Comparison of ENCODE assay signal across 8 cellular contexts in the genomic region with DNA sequence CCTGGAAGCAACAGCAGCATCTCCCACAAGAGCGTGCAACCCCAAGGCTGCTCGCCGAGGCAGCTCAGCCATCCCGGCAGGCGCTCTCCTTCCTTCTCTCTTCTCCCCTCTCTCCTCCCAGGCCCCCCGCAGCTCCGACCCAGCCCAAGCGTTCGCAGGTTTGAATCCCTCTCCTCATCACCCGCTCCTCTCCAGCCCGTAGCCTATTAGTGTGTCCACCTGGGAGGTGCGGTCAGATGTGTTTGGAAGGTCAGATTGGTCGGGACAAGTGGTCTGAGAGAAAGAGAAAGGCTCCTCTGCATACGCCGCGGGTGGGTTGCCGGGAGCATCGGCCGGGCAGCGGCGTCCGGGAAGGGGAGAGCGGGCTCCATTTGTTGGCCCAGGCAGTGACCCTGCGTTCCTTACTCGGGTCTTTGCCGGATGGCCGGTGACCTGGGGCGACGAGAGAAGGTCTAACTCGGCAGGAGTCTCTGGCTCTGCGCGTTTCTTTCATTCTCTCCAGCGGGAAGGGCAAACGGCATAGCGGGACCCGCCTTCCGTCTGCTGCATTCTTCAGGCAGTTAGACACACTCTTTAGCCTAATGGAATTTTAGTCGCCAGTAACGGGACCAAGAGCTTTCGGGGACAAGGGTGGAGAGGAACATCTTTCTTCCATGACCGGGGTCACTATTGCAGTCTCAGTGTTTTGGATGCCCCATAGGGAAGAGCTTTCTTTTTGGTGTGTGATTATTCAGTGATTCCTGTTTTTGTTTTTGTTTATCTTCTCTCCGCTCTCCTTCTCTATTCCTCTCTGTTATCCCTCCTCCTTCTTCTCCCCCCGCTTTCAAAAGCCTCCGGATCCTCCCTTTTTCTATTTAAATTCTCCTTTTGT. TPM values are rescaled to one million over a fixed set of nuclear protein-coding genes. Genes with fewer than 3 reads are reported as not detected.
A peak's percentile ranks its signal among the peaks of the same experiment; 100 is the strongest.
DNase-seq lines count a peak whose midpoint lies in the region; ATAC-seq, FAIRE-seq and TF ChIP-seq lines count a peak whose summit lies in the region.

No MANE protein-coding gene starts in this region.

- H3K27ac Mint-ChIP-seq in CD8-positive, alpha-beta T cell, result no peak overlapping the region

- dilution Hi-C loops in keratinocyte (cut with MboI; ENCODE audit: extremely low pct_ligation_motif_present, low sequenced_read_pairs), result no loop called here

- H3K4me1 ChIP-seq in CD8-positive, alpha-beta T cell (ENCODE audit: insufficient read depth, low read length), result peaks cover 20% of the 10 kb centered on the region
- no peaks in the 10 kb centered on the region for H3K4me1 ChIP-seq in NT2/D1 (ENCODE audit: insufficient read depth, insufficient read length)
- peaks cover 12% of the 10 kb centered on the region for H3K4me1 ChIP-seq in keratinocyte (ENCODE audit: control insufficient read depth, extremely low read depth, insufficient read depth, low read length)
- peaks cover 12% of the 10 kb centered on the region for H3K4me1 ChIP-seq in smooth muscle cell (ENCODE audit: low read depth)

- H3K4me3 Mint-ChIP-seq in CD8-positive, alpha-beta T cell, result peak overlapping the region; percentile 79

- H3K4me3 ChIP-seq in CD8-positive, alpha-beta T cell (ENCODE audit: low read depth, low read length), result peak overlapping the region; percentile 43
- H3K4me3 ChIP-seq in NT2/D1 (ENCODE audit: insufficient read length, low read depth) (peak overlapping the region; percentile 82), keratinocyte (ENCODE audit: control insufficient read depth in 2 of 3, extremely low read depth in 1 of 3, insufficient read depth in 2 of 3, low read depth in 1 of 3, low read length in 3 of 3) (peak overlapping the region; percentile 2 to 68 (median 61)), smooth muscle cell (peak overlapping the region; percentile 64)

- WGBS in smooth muscle cell (ENCODE audit: low lambda C conversion rate), result 2% methylated on average over 39 of the region's 44 CpGs

- H3K27me3 Mint-ChIP-seq in CD8-positive, alpha-beta T cell (ENCODE audit: low read depth), result peaks cover 61% of the 10 kb centered on the region

- DNase-seq in CD8-positive, alpha-beta T cell, result peak in 3 of 7 experiments; percentile 4 to 47 (median 14)
- DNase-seq in NT2/D1 (ENCODE audit: low read depth, low spot score) (peak; percentile 40), cerebellum (ENCODE audit: low spot score) (peak; percentile 42), keratinocyte (ENCODE audit: low read depth, low spot score) (no peak), smooth muscle cell (lab: John Stamatoyannopoulos, UW; ENCODE audit: unreplicated experiment) (no peak), medulla oblongata (ENCODE audit: extremely low spot score) (no peak), SW 1271 (lab: John Stamatoyannopoulos, UW) (no peak)

- peak overlapping the region; percentile 47 for H3K4me2 ChIP-seq in keratinocyte (ENCODE audit: control insufficient read depth, extremely low read depth, insufficient read depth, low read depth, low read length)
- H3K4me2 ChIP-seq in smooth muscle cell, result peak overlapping the region; percentile 91

- H3K9me3 ChIP-seq in CD8-positive, alpha-beta T cell (ENCODE audit: low read length), result no peaks in the 10 kb centered on the region
- H3K9me3 ChIP-seq in NT2/D1 (ENCODE audit: insufficient read depth, low read length), result no peaks in the 10 kb centered on the region
- H3K9me3 ChIP-seq in keratinocyte (ENCODE audit: control insufficient read depth, low read depth, low read length), result no peaks in the 10 kb centered on the region
- H3K9me3 ChIP-seq in smooth muscle cell (replicated peaks; ENCODE audit: low read depth), result no peaks in the 10 kb centered on the region

- H3K4me1 Mint-ChIP-seq in CD8-positive, alpha-beta T cell (ENCODE audit: low read depth), result peaks cover 32% of the 10 kb centered on the region

- ATAC-seq in CD8-positive, alpha-beta T cell, result peak; percentile 35
- peak; percentile 30 for ATAC-seq in GM21528 (IDR thresholded peaks at IDR 0.05; ENCODE audit: low FRiP score, unreplicated experiment)

- H3K9me3 Mint-ChIP-seq in CD8-positive, alpha-beta T cell, result no peaks in the 10 kb centered on the region

- POLR2A ChIA-PET in CD8-positive, alpha-beta T cell (lab: Charles Lee), result no interaction called here

- CTCF ChIA-PET in CD8-positive, alpha-beta T cell (lab: Charles Lee), result interaction anchor here (1.3 to 1.5 kb wide), 2 partner anchors 33 to 641 kb away, joined by 3 to 6 read pairs; no protein-coding TSS in a partner anchor

- no peaks in the 10 kb centered on the region for H3K36me3 Mint-ChIP-seq in CD8-positive, alpha-beta T cell

- H2AFZ ChIP-seq in keratinocyte (ENCODE audit: control insufficient read depth, low read length), result peak overlapping the region; percentile 49
- peak overlapping the region; percentile 79 for H2AFZ ChIP-seq in smooth muscle cell (ENCODE audit: low read depth)

- no peaks in the 10 kb centered on the region for H3K9me1 ChIP-seq in keratinocyte (ENCODE audit: control insufficient read depth, extremely low read depth, insufficient read depth, low read length)

- H3K27me3 ChIP-seq in CD8-positive, alpha-beta T cell (ENCODE audit: insufficient read depth, low read length), result peaks cover 38% of the 10 kb centered on the region
- peaks cover 57% of the 10 kb centered on the region for H3K27me3 ChIP-seq in NT2/D1 (ENCODE audit: insufficient read depth, insufficient read length)
- peaks cover 62% of the 10 kb centered on the region for H3K27me3 ChIP-seq in keratinocyte (ENCODE audit: control insufficient read depth, extremely low read depth, insufficient read depth, low read length)
- H3K27me3 ChIP-seq in smooth muscle cell (ENCODE audit: low read depth), result peaks cover 100% of the 10 kb centered on the region

- H3K9ac ChIP-seq in NT2/D1 (ENCODE audit: insufficient read length, low read depth), result peak overlapping the region; percentile 66
- H3K9ac ChIP-seq in keratinocyte (ENCODE audit: control insufficient read depth, extremely low read depth, insufficient read depth, low read length), result no peak overlapping the region
- no peak overlapping the region for H3K9ac ChIP-seq in smooth muscle cell (ENCODE audit: low read depth)

- no peak overlapping the region for H3K27ac ChIP-seq in CD8-positive, alpha-beta T cell (ENCODE audit: low read depth, low read length)
- H3K27ac ChIP-seq in keratinocyte (ENCODE audit: control insufficient read depth, insufficient read depth, low read length) (no peak overlapping the region), smooth muscle cell (ENCODE audit: low read depth) (no peak overlapping the region)

- FAIRE-seq in keratinocyte (lab: Jason Lieb, UNC), result no peak

- H3K79me2 ChIP-seq in keratinocyte (ENCODE audit: control insufficient read depth, insufficient read depth, low read length) (no peaks in the 10 kb centered on the region), smooth muscle cell (ENCODE audit: low read depth) (no peaks in the 10 kb centered on the region)

- H4K20me1 ChIP-seq in keratinocyte (ENCODE audit: control insufficient read depth, extremely low read depth, insufficient read depth, low read length), result no peaks in the 10 kb centered on the region
- H4K20me1 ChIP-seq in smooth muscle cell (ENCODE audit: low read depth), result no peaks in the 10 kb centered on the region

- TF ChIP-seq CTCF in CD8-positive, alpha-beta T cell (IDR thresholded peaks at IDR 0.05), result no peak
- TF ChIP-seq CTCF in keratinocyte (optimal IDR thresholded peaks at IDR 0.05 in 1 of 3, IDR thresholded peaks at IDR 0.05 in 1 of 3, conservative IDR thresholded peaks at IDR 0.05 in 1 of 3; ENCODE audit: extremely low read depth in 1 of 3, insufficient read depth in 2 of 3, low read length in 3 of 3) (no peak), smooth muscle cell (IDR thresholded peaks at IDR 0.05; ENCODE audit: borderline replicate concordance, insufficient read depth, poor library complexity, severe bottlenecking) (no peak)

- intact Hi-C loops in CD8-positive, alpha-beta T cell (cut with DNase I, micrococcal nuclease), result no loop called here

- H3K36me3 ChIP-seq in CD8-positive, alpha-beta T cell (ENCODE audit: insufficient read depth, low read length), result no peaks in the 10 kb centered on the region
- no peaks in the 10 kb centered on the region for H3K36me3 ChIP-seq in NT2/D1 (ENCODE audit: insufficient read depth, insufficient read length, low read length)
- H3K36me3 ChIP-seq in keratinocyte (ENCODE audit: control insufficient read depth in 2 of 2, extremely low read depth in 1 of 2, insufficient read depth in 2 of 2, low read length in 2 of 2), result no peaks in the 10 kb centered on the region
- no peaks in the 10 kb centered on the region for H3K36me3 ChIP-seq in smooth muscle cell (ENCODE audit: low read depth)

- no peaks in the 10 kb centered on the region for H3F3A ChIP-seq in smooth muscle cell (ENCODE audit: low read depth)

RNA-seq across cellular contexts. Expression of a gene that starts 1.1 kb away (rescaled TPM):
- total RNA-seq in CD8-positive, alpha-beta T cell, result not detected
- 88.4 TPM for total RNA-seq in cerebellum
- polyA plus RNA-seq in keratinocyte, result not detected in 3 replicates
- not detected for polyA plus RNA-seq in keratinocyte (2011; ENCODE audit: low read depth)
- not detected in 2 replicates for polyA plus RNA-seq in keratinocyte (2011; cell fraction: cytosol; rRNA removed)
- polyA plus RNA-seq in keratinocyte (2011; cell fraction: nucleus; rRNA removed), result not detected in 2 replicates
- not detected in 2 replicates for polyA plus RNA-seq in keratinocyte (2012; ENCODE audit: low replicate concordance)
- not detected in 3 replicates for polyA minus RNA-seq in keratinocyte
- not detected for polyA minus RNA-seq in keratinocyte (2011; cell fraction: cytosol; rRNA and poly(A)+ RNA removed)
- polyA minus RNA-seq in keratinocyte (2011; cell fraction: nucleus; rRNA and poly(A)+ RNA removed), result not detected in 2 replicates
- total RNA-seq in smooth muscle cell, result 0.27 TPM in 1 of 2 replicates, not detected in the other
- not detected in 2 replicates for polyA plus RNA-seq in smooth muscle cell

Comparison
In these comparisons a context has a peak if more than half of its experiments do, and no peak if none do; other contexts are left out.
1. DNase-seq: peak in NT2/D1 (single experiment) and cerebellum (single experiment); none in keratinocyte (single experiment), smooth muscle cell (single experiment), medulla oblongata (single experiment) and SW 1271 (0 of 2).
2. RNA of a gene that starts 1.1 kb away (total RNA-seq): 88.4 TPM in cerebellum (single experiment); not detected in CD8-positive, alpha-beta T cell and 0.27 TPM in smooth muscle cell; every median in the first group is over 10 times any median in the second.
3. Peak in every context shown above with its lines, with median percentiles within 50 percentile points of each other: H3K4me3 ChIP-seq.